37 cellular contexts compared by ENCODE assay signal in genomic region chr4:106320235-106320634, GRCh38. TPM values are rescaled to one million over a fixed set of nuclear protein-coding genes. Genes with fewer than 3 reads are reported as not detected.
"Had no signal": no experiment of that assay in that cellular context is flagged by ENCODE, and none has a peak within 500 bp of the region (broad histone marks: within the 10 kb centered on the region; RNA-seq: fewer than 3 reads in every experiment).

No MANE protein-coding gene starts in this region.

- H3K27me3 Mint-ChIP-seq: dendritic cell treated with granulocyte-macrophage colony-stimulating factor and Interleukin-4, amounts not matched to agents 40 ng/mL and 50 ng/mL, for 4 days; naive B cell; natural killer cell treated with Interleukin-12 subunit alpha and Interleukin-12 subunit beta and Interleukin-15 and Interleukin-18, amount 100 ng/mL, for 72 hours; stimulated activated memory B cell treated with anti-CD40 and anti-IgM and Interleukin-4, amounts not matched to agents 10 μg/mL and 1 μg/mL and 100 μg/mL, for 72 hours; type B pancreatic cell had no signal

- H3K4me3 Mint-ChIP-seq: dendritic cell treated with granulocyte-macrophage colony-stimulating factor and Interleukin-4, amounts not matched to agents 40 ng/mL and 50 ng/mL, for 4 days; endodermal cell; mesothelial cell of epicardium; natural killer cell treated with Interleukin-12 subunit alpha and Interleukin-12 subunit beta and Interleukin-15 and Interleukin-18, amount 100 ng/mL, for 72 hours; stimulated activated memory B cell treated with anti-CD40 and anti-IgM and Interleukin-4, amounts not matched to agents 10 μg/mL and 1 μg/mL and 100 μg/mL, for 72 hours; type B pancreatic cell had no signal

- H3K9me3 Mint-ChIP-seq: dendritic cell treated with granulocyte-macrophage colony-stimulating factor and Interleukin-4, amounts not matched to agents 40 ng/mL and 50 ng/mL, for 4 days; natural killer cell treated with Interleukin-12 subunit alpha and Interleukin-12 subunit beta and Interleukin-15 and Interleukin-18, amount 100 ng/mL, for 72 hours; stimulated activated memory B cell treated with anti-CD40 and anti-IgM and Interleukin-4, amounts not matched to agents 10 μg/mL and 1 μg/mL and 100 μg/mL, for 72 hours; type B pancreatic cell had no signal

- H3K4me3 ChIP-seq: colonic mucosa, esophagus muscularis mucosa, gastroesophageal sphincter, heart left ventricle, left lung, mucosa of descending colon, ovary, sigmoid colon, tibial artery had no signal

- ATAC-seq: foreskin keratinocyte; gastroesophageal sphincter; heart left ventricle; left cardiac atrium; left lung; mucosa of descending colon; natural killer cell treated with Interleukin-12 subunit alpha and Interleukin-12 subunit beta and Interleukin-15 and Interleukin-18, amount 100 ng/mL, for 72 hours; stimulated activated memory B cell treated with anti-CD40 and anti-IgM and Interleukin-4, amounts not matched to agents 10 μg/mL and 1 μg/mL and 100 μg/mL, for 72 hours; stimulated activated naive CD8-positive, alpha-beta T cell treated with anti-CD3 and anti-CD28 coated beads, Interleukin-15, Interleukin-2, amounts not matched to agents 100 U/mL and 50 U/mL, for 24 hours had no signal

- H3K27ac Mint-ChIP-seq: dendritic cell treated with granulocyte-macrophage colony-stimulating factor and Interleukin-4, amounts not matched to agents 40 ng/mL and 50 ng/mL, for 4 days; endodermal cell; mesothelial cell of epicardium; natural killer cell treated with Interleukin-12 subunit alpha and Interleukin-12 subunit beta and Interleukin-15 and Interleukin-18, amount 100 ng/mL, for 72 hours; stimulated activated memory B cell treated with anti-CD40 and anti-IgM and Interleukin-4, amounts not matched to agents 10 μg/mL and 1 μg/mL and 100 μg/mL, for 72 hours; type B pancreatic cell had no signal

- H3K27me3 ChIP-seq: colonic mucosa, esophagus muscularis mucosa, foreskin keratinocyte, gastroesophageal sphincter, heart left ventricle, left lung, ovary, sigmoid colon, testis, tibial artery had no signal

- H3K27ac ChIP-seq: colonic mucosa, esophagus muscularis mucosa, foreskin keratinocyte, gastroesophageal sphincter, heart left ventricle, left lung, ovary, sigmoid colon, testis, tibial artery had no signal

- H3K9me3 ChIP-seq: colonic mucosa, esophagus muscularis mucosa, gastroesophageal sphincter, heart left ventricle, left lung, mucosa of descending colon, ovary, sigmoid colon, testis, tibial artery had no signal

- H3K36me3 ChIP-seq: colonic mucosa, ovary had no signal

- H3K4me1 ChIP-seq: colonic mucosa had no signal

- FAIRE-seq: endothelial cell of umbilical vein, islet of Langerhans had no signal

- DNase-seq: colonic mucosa; effector CD8-positive, alpha-beta T cell; endodermal cell; foreskin keratinocyte; heart left ventricle; hippocampal formation; left cardiac atrium; left lung; mesenchymal stem cell; mucosa of descending colon; naive B cell; occipital lobe; ovary; sigmoid colon; stimulated activated CD4-positive, alpha-beta T cell treated with anti-CD3 and anti-CD28 coated beads, Interleukin-2, amount 100 ng/mL, for 24 hours; stimulated activated CD4-positive, alpha-beta T cell treated with anti-CD3 and anti-CD28 coated beads, Interleukin-4, amount 100 ng/mL, for 4 hours; stimulated activated naive CD8-positive, alpha-beta T cell treated with anti-CD3 and anti-CD28 coated beads, Interleukin-15, Interleukin-2, amounts not matched to agents 100 U/mL and 50 U/mL, for 24 hours; substantia nigra; testis; tibial artery had no signal

RNA-seq across cellular contexts. Expression of gene GIMD1, which starts 48.3 kb away (rescaled TPM):
- total RNA-seq: chondrocyte; colonic mucosa; endodermal cell; endothelial cell of umbilical vein; epithelial cell of proximal tubule; esophagus muscularis mucosa; fibroblast of lung; foreskin keratinocyte; gastroesophageal sphincter; heart left ventricle; kidney epithelial cell; left cardiac atrium; left lung; lower leg skin; lung microvascular endothelial cell; mesothelial cell of epicardium; mucosa of descending colon; natural killer cell treated with Interleukin-12 subunit alpha and Interleukin-12 subunit beta and Interleukin-15 and Interleukin-18, amount 100 ng/mL, for 72 hours; occipital lobe; ovary; sigmoid colon; skeletal muscle tissue; testis; urinary bladder had no signal
- polyA plus RNA-seq: endothelial cell of umbilical vein, fibroblast of lung, foreskin keratinocyte, heart left ventricle, ovary, sigmoid colon, urinary bladder had no signal
